ENCODE assay signal across 8 cellular contexts in the genomic region with DNA sequence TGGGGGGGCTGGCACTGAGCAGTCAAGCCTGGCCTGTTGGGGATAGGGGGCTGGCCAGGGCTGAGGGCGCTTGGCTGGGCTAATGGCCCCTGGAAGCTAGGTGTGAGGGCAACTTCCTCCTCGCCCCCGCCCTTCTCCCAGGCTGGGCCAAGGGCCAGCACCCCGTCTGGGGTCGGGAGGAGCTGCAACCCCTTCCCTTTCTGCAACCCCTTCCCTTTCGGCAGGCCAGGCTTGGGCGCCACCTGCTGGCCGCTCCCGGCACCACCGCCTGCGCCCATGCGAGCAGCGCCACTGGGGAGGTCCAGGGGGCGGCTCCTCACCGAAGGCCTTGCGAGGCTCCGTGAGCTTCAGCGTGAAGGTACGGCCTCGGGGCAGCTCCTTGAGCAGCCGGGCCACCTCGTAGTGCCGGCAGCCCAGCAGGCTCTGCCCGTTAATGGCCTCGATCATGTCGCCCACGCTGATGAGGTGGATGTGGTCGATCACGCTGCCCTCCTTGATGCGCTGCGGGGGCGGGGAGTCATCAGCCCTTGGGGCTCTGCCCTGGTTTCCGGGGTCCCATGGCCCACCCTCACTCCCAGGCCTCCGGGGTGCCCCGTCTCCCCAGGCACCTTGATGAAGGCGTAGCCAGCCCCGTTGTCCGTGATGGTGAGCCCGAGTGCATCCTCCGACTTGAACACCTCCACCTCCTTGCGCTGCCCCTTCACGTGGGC. TPM values are rescaled to one million over a fixed set of nuclear protein-coding genes. Genes with fewer than 3 reads are reported as not detected.
A peak's percentile ranks its signal among the peaks of the same experiment; 100 is the strongest.
DNase-seq lines count a peak whose midpoint lies in the region; ATAC-seq and TF ChIP-seq lines count a peak whose summit lies in the region.

No MANE protein-coding gene starts in this region.

- H4K20me1 ChIP-seq in SK-N-SH (ENCODE audit: insufficient read depth): no peaks in the 10 kb centered on the region
- peaks cover 3% of the 10 kb centered on the region for H4K20me1 ChIP-seq in hepatocyte (ENCODE audit: insufficient read depth, poor library complexity, severe bottlenecking)

- H3K4me3 ChIP-seq in SK-N-SH (ENCODE audit: low read depth in 2 of 2, low read length in 1 of 2) (peak overlapping the region in 1 of 2 experiments; percentile 50; a peak in 1 of 4 replicates), hepatocyte (no peak overlapping the region)

- H3K4me2 ChIP-seq in SK-N-SH (no peak overlapping the region), hepatocyte (no peak overlapping the region)

- H3K9me3 ChIP-seq in SK-N-SH (no peaks in the 10 kb centered on the region), hepatocyte (ENCODE audit: low read depth) (no peaks in the 10 kb centered on the region)

- peaks cover 10% of the 10 kb centered on the region; the same call in 1 of the 2 replicates for H3K79me2 ChIP-seq in SK-N-SH (ENCODE audit: insufficient read depth)
- H3K79me2 ChIP-seq in hepatocyte: no peaks in the 10 kb centered on the region

- no peaks in the 10 kb centered on the region for H3K9me3 Mint-ChIP-seq in activated naive CD4-positive, alpha-beta T cell treated with anti-CD3 and anti-CD28 coated beads, Interleukin-2, amount 50 U/mL, for 72 hours

- peaks cover 18 to 26% of the 10 kb centered on the region in 2 experiments; a peak in 3 of 4 replicates for H3K4me1 ChIP-seq in SK-N-SH (ENCODE audit: control insufficient read depth in 1 of 2, insufficient read depth in 2 of 2, low read depth in 1 of 2, low read length in 1 of 2)
- peaks cover 22% of the 10 kb centered on the region for H3K4me1 ChIP-seq in hepatocyte (ENCODE audit: insufficient read depth)

- 74% methylated on average over 17 of the region's 42 CpGs for WGBS in SK-N-SH (ENCODE audit: low lambda C conversion rate)
- WGBS in hepatocyte (ENCODE audit: low lambda C conversion rate, missing lambda C conversion rate): 68% methylated on average over 38 of the region's 42 CpGs

- DNase-seq in NCI-H2029 (lab: John Stamatoyannopoulos, UW) (peak; percentile 17), NCI-H2029 treated with DMSO at 0.1 percent for 48 hours (lab: John Stamatoyannopoulos, UW) (no peak), SK-N-SH (peak; percentile 95), hepatocyte (ENCODE audit: low spot score) (no peak), NCI-H187 treated with DMSO at 0.1 percent for 48 hours (lab: John Stamatoyannopoulos, UW) (no peak)
- peak; percentile 74 to 96 for DNase-seq in activated naive CD4-positive, alpha-beta T cell treated with anti-CD3 and anti-CD28 coated beads, Interleukin-2, amount 50 U/mL, for 72 hours (ENCODE audit: low spot score in 2 of 2)
- peak; percentile 49 for DNase-seq in stimulated activated CD4-positive, alpha-beta T cell treated with anti-CD3 and anti-CD28 coated beads, Interleukin-2, amount 100 ng/mL, for 4 hours (ENCODE audit: low read depth)

- CTCF ChIA-PET in SK-N-SH (lab: Yijun Ruan, JAX): interaction anchor here (0.6 to 4.8 kb wide), 51 partner anchors 8 to 411 kb away, joined by 3 to 45 read pairs (median 4); a partner anchor contains a TSS

- TF ChIP-seq EP300 in SK-N-SH (IDR thresholded peaks at IDR 0.05; ENCODE audit: borderline replicate concordance in 1 of 2, low read depth in 1 of 2, low read length in 1 of 2): no peak

- H3K36me3 ChIP-seq in SK-N-SH (replicated peaks in 1 of 2; ENCODE audit: control insufficient read depth in 1 of 2, insufficient read depth in 2 of 2, low read length in 1 of 2) (peaks cover 0 to 10% of the 10 kb centered on the region in 2 experiments), hepatocyte (replicated peaks; ENCODE audit: insufficient read depth, low read depth) (peaks cover 4% of the 10 kb centered on the region)

- peak; percentile 89 for TF ChIP-seq CTCF in SK-N-SH (IDR thresholded peaks at IDR 0.05)
- peak; percentile 78 for TF ChIP-seq CTCF in hepatocyte (IDR thresholded peaks at IDR 0.05; ENCODE audit: poor library complexity)

- H3K27ac Mint-ChIP-seq in activated naive CD4-positive, alpha-beta T cell treated with anti-CD3 and anti-CD28 coated beads, Interleukin-2, amount 50 U/mL, for 72 hours: no peak overlapping the region

- no peaks in the 10 kb centered on the region for H3K36me3 Mint-ChIP-seq in activated naive CD4-positive, alpha-beta T cell treated with anti-CD3 and anti-CD28 coated beads, Interleukin-2, amount 50 U/mL, for 72 hours

- H3K9ac ChIP-seq in SK-N-SH: no peak overlapping the region

- H2AFZ ChIP-seq in SK-N-SH (ENCODE audit: low read depth) (no peak overlapping the region), hepatocyte (no peak overlapping the region)

- peak overlapping the region in 1 of 2 experiments; percentile 22; a peak in 1 of 4 replicates for H3K27ac ChIP-seq in SK-N-SH (ENCODE audit: low read depth in 2 of 2, low read length in 1 of 2)
- no peak overlapping the region for H3K27ac ChIP-seq in hepatocyte

- H3F3A ChIP-seq in SK-N-SH (replicated peaks; ENCODE audit: insufficient read depth): peaks cover 11% of the 10 kb centered on the region

- peak; percentile 35 to 65 for ATAC-seq in activated naive CD4-positive, alpha-beta T cell treated with anti-CD3 and anti-CD28 coated beads, Interleukin-2, amount 50 U/mL, for 72 hours
- no peak for ATAC-seq in HG02840 (IDR thresholded peaks at IDR 0.05; ENCODE audit: low FRiP score, unreplicated experiment)

- H3K27me3 ChIP-seq in SK-N-SH (ENCODE audit: insufficient read depth) (no peaks in the 10 kb centered on the region), hepatocyte (no peaks in the 10 kb centered on the region)

- peak; percentile 54 for TF ChIP-seq RAD21 in SK-N-SH (IDR thresholded peaks at IDR 0.05; ENCODE audit: low read length)

- POLR2A ChIA-PET in SK-N-SH (lab: Yijun Ruan, JAX): no interaction called here

- H3K9me2 ChIP-seq in SK-N-SH (no peaks in the 10 kb centered on the region), hepatocyte (replicated peaks; ENCODE audit: insufficient read depth) (no peaks in the 10 kb centered on the region)

TF ChIP-seq in SK-N-SH, 30 proteins besides CTCF, POLR2A, EP300 and RAD21:
- TF ChIP-seq EZH2phosphoT487 (IDR thresholded peaks at IDR 0.05; ENCODE audit: borderline replicate concordance, low read depth): no peak
- peak; percentile 56 for TF ChIP-seq SMC3 (IDR thresholded peaks at IDR 0.05; ENCODE audit: low read depth, low read length)

RNA-seq across cellular contexts. Expression of a gene that starts 5.0 kb away (rescaled TPM):
- 4.6 and 6.0 TPM in 2 replicates for polyA plus RNA-seq in SK-N-SH (2012; rRNA removed)
- 2.0 and 3.4 TPM in 2 replicates for polyA plus RNA-seq in SK-N-SH (2012; cell fraction: cytosol; rRNA removed)
- polyA plus RNA-seq in SK-N-SH (2012; cell fraction: nucleus; rRNA removed): 2.4 and 3.9 TPM in 2 replicates
- under 1 TPM; 0.20 to 0.97 TPM for total RNA-seq in activated naive CD4-positive, alpha-beta T cell treated with anti-CD3 and anti-CD28 coated beads, Interleukin-2, amount 50 U/mL, for 72 hours
- total RNA-seq in hepatocyte: 0.60 and 2.8 TPM in 2 replicates
- 3.5 and 7.6 TPM in 2 replicates for polyA plus RNA-seq in hepatocyte

RNA-seq across cellular contexts. Expression of a gene that starts 15.8 kb away (rescaled TPM):
- polyA plus RNA-seq in SK-N-SH (2012; rRNA removed) (138 and 144 TPM in 2 replicates), hepatocyte (186 and 201 TPM in 2 replicates)
- 64.3 and 109 TPM in 2 replicates for polyA plus RNA-seq in SK-N-SH (2012; cell fraction: cytosol; rRNA removed)
- polyA plus RNA-seq in SK-N-SH (2012; cell fraction: nucleus; rRNA removed): 108 and 111 TPM in 2 replicates
- 10 to 100 TPM; 24.8 to 33.3 TPM for total RNA-seq in activated naive CD4-positive, alpha-beta T cell treated with anti-CD3 and anti-CD28 coated beads, Interleukin-2, amount 50 U/mL, for 72 hours
- total RNA-seq in hepatocyte: 102 and 127 TPM in 2 replicates

RNA-seq across cellular contexts. Expression of a gene that starts 38.1 kb away (rescaled TPM):
- 95.7 and 103 TPM in 2 replicates for polyA plus RNA-seq in SK-N-SH (2012; rRNA removed)
- polyA plus RNA-seq in SK-N-SH (2012; cell fraction: cytosol; rRNA removed): 95.9 and 110 TPM in 2 replicates
- 65.8 and 66.3 TPM in 2 replicates for polyA plus RNA-seq in SK-N-SH (2012; cell fraction: nucleus; rRNA removed)
- 100 to 1,000 TPM in 1 of 2 donors, 10 to 100 TPM in 1; 59.5 to 124 TPM for total RNA-seq in activated naive CD4-positive, alpha-beta T cell treated with anti-CD3 and anti-CD28 coated beads, Interleukin-2, amount 50 U/mL, for 72 hours
- total RNA-seq in hepatocyte: 104 and 112 TPM in 2 replicates
- 179 and 185 TPM in 2 replicates for polyA plus RNA-seq in hepatocyte

RNA-seq across cellular contexts. Expression of a gene that starts 47.0 kb away (rescaled TPM):
- polyA plus RNA-seq in SK-N-SH (2012; rRNA removed) (68.0 and 99.6 TPM in 2 replicates), hepatocyte (83.3 and 88.5 TPM in 2 replicates)
- polyA plus RNA-seq in SK-N-SH (2012; cell fraction: cytosol; rRNA removed): 43.0 and 58.2 TPM in 2 replicates
- polyA plus RNA-seq in SK-N-SH (2012; cell fraction: nucleus; rRNA removed): 85.8 and 112 TPM in 2 replicates
- total RNA-seq in activated naive CD4-positive, alpha-beta T cell treated with anti-CD3 and anti-CD28 coated beads, Interleukin-2, amount 50 U/mL, for 72 hours: 100 to 1,000 TPM; 105 to 192 TPM
- total RNA-seq in hepatocyte: 57.4 and 61.4 TPM in 2 replicates

RNA-seq across cellular contexts. Expression of a gene that starts 49.3 kb away (rescaled TPM):
- polyA plus RNA-seq in SK-N-SH (2012; rRNA removed) (87.9 and 110 TPM in 2 replicates), hepatocyte (366 and 370 TPM in 2 replicates)
- 32.4 and 57.6 TPM in 2 replicates for polyA plus RNA-seq in SK-N-SH (2012; cell fraction: cytosol; rRNA removed)
- polyA plus RNA-seq in SK-N-SH (2012; cell fraction: nucleus; rRNA removed): 142 and 144 TPM in 2 replicates
- 100 to 1,000 TPM; 116 to 118 TPM for total RNA-seq in activated naive CD4-positive, alpha-beta T cell treated with anti-CD3 and anti-CD28 coated beads, Interleukin-2, amount 50 U/mL, for 72 hours
- 65.3 and 102 TPM in 2 replicates for total RNA-seq in hepatocyte

Comparison
In these comparisons a context has a peak if more than half of its experiments do, and no peak if none do; other contexts are left out.
1. DNase-seq: peak in NCI-H2029 (single experiment), SK-N-SH (single experiment), activated naive CD4-positive, alpha-beta T cell treated with anti-CD3 and anti-CD28 coated beads, Interleukin-2, amount 50 U/mL, for 72 hours (2 of 2) and stimulated activated CD4-positive, alpha-beta T cell treated with anti-CD3 and anti-CD28 coated beads, Interleukin-2, amount 100 ng/mL, for 4 hours (single experiment); none in NCI-H2029 treated with DMSO at 0.1 percent for 48 hours (single experiment), hepatocyte (single experiment) and NCI-H187 treated with DMSO at 0.1 percent for 48 hours (single experiment).